Comparison of ENCODE assay signal across 17 cellular contexts in the genomic region with DNA sequence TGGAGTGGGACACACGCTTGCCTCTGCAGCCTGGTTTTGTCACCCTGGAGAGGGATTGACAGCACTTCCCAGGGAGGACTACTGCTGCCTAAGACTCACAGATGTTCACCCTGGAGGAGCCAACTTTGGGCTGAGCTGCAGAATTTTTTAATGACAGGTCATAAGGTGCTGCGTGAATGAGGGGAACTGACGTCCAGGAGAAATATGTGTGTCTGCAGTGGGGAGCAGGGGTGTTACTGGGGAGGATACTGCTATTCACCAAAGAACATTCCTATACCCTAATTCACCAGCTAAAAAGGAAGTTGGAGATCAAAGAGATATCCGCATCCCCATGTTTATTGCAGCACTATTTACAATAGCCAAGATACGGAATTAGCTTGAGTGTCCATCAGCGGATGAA.
DNase-seq lines count a peak whose midpoint lies in the region; ATAC-seq and TF ChIP-seq lines count a peak whose summit lies in the region.
"Had no signal": no experiment of that assay in that cellular context is flagged by ENCODE, and none has a peak within 500 bp of the region (broad histone marks: within the 10 kb centered on the region; RNA-seq: fewer than 3 reads in every experiment).

No MANE protein-coding gene starts in this region.

- peak overlapping the region; percentile 81 for H4K91ac ChIP-seq in IMR-90 (ENCODE audit: insufficient read depth, low read depth, low read length)

- no peak overlapping the region for H3K4me3 ChIP-seq in AG10803 (ENCODE audit: low read length)
- H3K4me3 ChIP-seq in IMR-90 (ENCODE audit: insufficient read depth, low read depth, low read length), result no peak overlapping the region
- no peak overlapping the region for H3K4me3 ChIP-seq in mammary epithelial cell (replicated peaks in 1 of 3; ENCODE audit: insufficient read depth in 1 of 3, low read depth in 2 of 3, low read length in 3 of 3)
- H3K4me3 ChIP-seq: ascending aorta, right lobe of liver, tibial artery had no signal

- BruUV-seq in IMR-90 (replicated peaks; lab: Mats Ljungman, UMichigan) (no TSS peak), mammary epithelial cell (replicated peaks; lab: Mats Ljungman, UMichigan) (no TSS peak)

- H2BK120ac ChIP-seq in IMR-90 (ENCODE audit: low read depth, low read length), result peak overlapping the region; percentile 83

- no peak overlapping the region for H3K9ac ChIP-seq in IMR-90 (ENCODE audit: low read depth, low read length)
- H3K9ac ChIP-seq in mammary epithelial cell (ENCODE audit: insufficient read depth, low read length), result no peak overlapping the region

- H2BK20ac ChIP-seq in IMR-90 (ENCODE audit: low read depth, low read length), result peak overlapping the region; percentile 73

- peak overlapping the region; percentile 58 for H2BK5ac ChIP-seq in IMR-90 (ENCODE audit: low read depth, low read length, poor library complexity, severe bottlenecking)

- no peak overlapping the region for H3K4me2 ChIP-seq in IMR-90 (ENCODE audit: low read depth, low read length)
- H3K4me2 ChIP-seq in mammary epithelial cell (ENCODE audit: insufficient read depth, low read depth, low read length), result no peak overlapping the region

- H3K27me3 ChIP-seq in IMR-90 (ENCODE audit: control insufficient read depth, insufficient read depth, low read length) (no peaks in the 10 kb centered on the region), mammary epithelial cell (ENCODE audit: insufficient read depth, low read length) (no peaks in the 10 kb centered on the region)
- H3K27me3 ChIP-seq: ascending aorta, right lobe of liver, tibial artery had no signal

- peak overlapping the region; percentile 56; the same call in 1 of the 2 replicates for H3K18ac ChIP-seq in IMR-90 (ENCODE audit: low read depth, low read length)

- H3K36me3 ChIP-seq in IMR-90 (ENCODE audit: control insufficient read depth, insufficient read depth, low read length) (peaks cover 7% of the 10 kb centered on the region), mammary epithelial cell (ENCODE audit: insufficient read depth, low read length) (no peaks in the 10 kb centered on the region)
- H3K36me3 ChIP-seq: ascending aorta, right lobe of liver, tibial artery had no signal

- H4K8ac ChIP-seq in IMR-90 (ENCODE audit: low read depth in 2 of 2, low read length in 2 of 2), result peak overlapping the region; percentile 20 to 71; a peak in 3 of 4 replicates

- no peak overlapping the region for H3K56ac ChIP-seq in IMR-90 (ENCODE audit: extremely low read depth, insufficient read depth, low read length)

- TF ChIP-seq CTCF in AG10803 (conservative IDR thresholded peaks at IDR 0.05; ENCODE audit: low read length) (no peak), IMR-90 (conservative IDR thresholded peaks at IDR 0.05; ENCODE audit: low read depth, low read length) (no peak), mammary epithelial cell (conservative IDR thresholded peaks at IDR 0.05 in 1 of 2, IDR thresholded peaks at IDR 0.05 in 1 of 2; ENCODE audit: extremely low read depth in 1 of 2, insufficient read depth in 1 of 2, low read depth in 1 of 2, low read length in 2 of 2) (no peak)

- peaks cover 7 to 42% of the 10 kb centered on the region in 2 experiments for H3K79me1 ChIP-seq in IMR-90 (ENCODE audit: low read depth in 1 of 2, low read length in 2 of 2)

- H3K79me2 ChIP-seq in mammary epithelial cell (ENCODE audit: insufficient read depth, low read length), result no peaks in the 10 kb centered on the region

- peak; percentile 90 for DNase-seq in AG10803 (ENCODE audit: low read depth)
- peak; percentile 91 for DNase-seq in IMR-90
- peak; percentile 58 for DNase-seq in mammary epithelial cell
- DNase-seq in lung microvascular endothelial cell (ENCODE audit: low read depth in 2 of 2), result peak; percentile 64 to 93
- no peak for DNase-seq in NCI-H1048 (lab: John Stamatoyannopoulos, UW)
- no peak for DNase-seq in stimulated activated naive CD4-positive, alpha-beta T cell treated with Interleukin-2 at 50 U/mL for 16 hours (lab: John Stamatoyannopoulos, UW)
- DNase-seq in SIG-M5 (lab: John Stamatoyannopoulos, UW), result no peak
- DNase-seq: activated CD4-positive, CD25-positive, alpha-beta regulatory T cell; activated CD8-positive, alpha-beta memory T cell treated with anti-CD3 and anti-CD28 coated beads, Interleukin-2, amount 10 ng/mL, durations not matched to agents 7 days and 5 days; activated gamma-delta T cell treated with Interleukin-2 at 50 U/mL for 16 hours; NCI-H2029; NCI-H526 treated with DMSO at 0.1 percent for 48 hours; right lobe of liver; T-cell; tibial artery had no signal

- H2BK15ac ChIP-seq in IMR-90 (ENCODE audit: low read depth, low read length), result no peak overlapping the region

- in situ Hi-C loops in IMR-90 (cut with MboI; ENCODE audit: low sequenced_read_pairs) (no loop called here), mammary epithelial cell (cut with MboI; ENCODE audit: low sequenced_read_pairs in 2 of 2) (no loop called here)

- TF ChIP-seq RAD21 in IMR-90 (IDR thresholded peaks at IDR 0.05; ENCODE audit: low read length), result no peak

- no peak for TF ChIP-seq POLR2A in IMR-90 (IDR thresholded peaks at IDR 0.05; ENCODE audit: low read depth, low read length)

- peak overlapping the region; percentile 48 for H2AK5ac ChIP-seq in IMR-90 (ENCODE audit: low read depth, low read length)

- H2AK9ac ChIP-seq in IMR-90 (replicated peaks; ENCODE audit: low read depth, low read length, poor library complexity), result no peak overlapping the region

- H3K9me3 ChIP-seq in IMR-90 (ENCODE audit: control insufficient read depth, insufficient read depth, low read length), result no peaks in the 10 kb centered on the region
- H3K9me3 ChIP-seq in mammary epithelial cell (replicated peaks; ENCODE audit: insufficient read depth, low read length), result no peaks in the 10 kb centered on the region
- H3K9me3 ChIP-seq: ascending aorta, right lobe of liver, tibial artery had no signal

- H3K9me1 ChIP-seq in IMR-90 (ENCODE audit: insufficient read depth, low read length), result peaks cover 20% of the 10 kb centered on the region

- H2AFZ ChIP-seq in IMR-90 (replicated peaks; ENCODE audit: low read length, poor library complexity), result no peak overlapping the region
- H2AFZ ChIP-seq in mammary epithelial cell (ENCODE audit: low read depth, low read length), result no peak overlapping the region

- dilution Hi-C loops in IMR-90 (cut with HindIII; ENCODE audit: low sequenced_read_pairs, unreplicated experiment), result no loop called here
- dilution Hi-C loops in mammary epithelial cell (cut with HindIII; ENCODE audit: low sequenced_read_pairs), result no loop called here

- CTCF ChIA-PET in IMR-90 (lab: Yijun Ruan, JAX) (interaction anchor here (0.6 to 1.7 kb wide), 4 partner anchors 9 to 26 kb away, joined by 3 to 7 read pairs (median 3); no protein-coding TSS in a partner anchor), mammary epithelial cell (lab: Charles Lee; ENCODE audit: low non-redundant PET) (no interaction called here)

- H3K23ac ChIP-seq in IMR-90 (ENCODE audit: low read depth, low read length), result peak overlapping the region; percentile 85; the same call in 1 of the 2 replicates

- H3K27ac ChIP-seq in IMR-90 (ENCODE audit: insufficient read depth, low read length), result peak overlapping the region; percentile 32
- H3K27ac ChIP-seq in mammary epithelial cell (ENCODE audit: insufficient read depth, low read depth, low read length), result peak overlapping the region; percentile 19
- H3K27ac ChIP-seq: ascending aorta, right lobe of liver, tibial artery had no signal

- POLR2A ChIA-PET in IMR-90 (lab: Charles Lee; ENCODE audit: unreplicated experiment), result interaction anchor here (1.0 kb wide), 1 partner anchor 9 kb away, joined by 3 read pairs; no protein-coding TSS in a partner anchor

- ATAC-seq in IMR-90 (ENCODE audit: low read depth), result peak; percentile 71
- no peak for ATAC-seq in GM19452 (IDR thresholded peaks at IDR 0.05; ENCODE audit: unreplicated experiment)
- ATAC-seq: activated CD8-positive, alpha-beta memory T cell treated with anti-CD3 and anti-CD28 coated beads, Interleukin-2, amount 10 ng/mL, durations not matched to agents 7 days and 5 days; right lobe of liver; T-cell had no signal

- H4K20me1 ChIP-seq in IMR-90 (ENCODE audit: insufficient read depth, low read length), result no peaks in the 10 kb centered on the region; the same call in 1 of the 2 replicates
- H4K20me1 ChIP-seq in mammary epithelial cell (ENCODE audit: insufficient read depth, low read length), result no peaks in the 10 kb centered on the region

- WGBS in IMR-90 (ENCODE audit: extremely low coverage in 2 of 2, insufficient read length in 1 of 2), 2 experiments, result no CpG with 5 or more reads among the region's 6 CpGs
- WGBS in mammary epithelial cell (ENCODE audit: low coverage, missing lambda C conversion rate), result 50% methylated on average over 5 of the region's 6 CpGs

- peak overlapping the region; percentile 49 for H3K14ac ChIP-seq in IMR-90 (replicated peaks; ENCODE audit: low read depth, low read length)

- peak overlapping the region; percentile 86 for H3K4ac ChIP-seq in IMR-90 (ENCODE audit: low read depth, low read length)

- H4K5ac ChIP-seq in IMR-90 (ENCODE audit: low read depth, low read length), result no peak overlapping the region

- peaks cover 12% of the 10 kb centered on the region for H3K4me1 ChIP-seq in IMR-90 (ENCODE audit: control insufficient read depth, insufficient read depth, low read length)
- peaks cover 38% of the 10 kb centered on the region for H3K4me1 ChIP-seq in mammary epithelial cell (ENCODE audit: insufficient read depth, low read length)

- intact Hi-C loops in IMR-90 (cut with micrococcal nuclease), result no loop called here
- intact Hi-C loops in mammary epithelial cell (cut with micrococcal nuclease), result no loop called here

TF ChIP-seq in IMR-90, 13 proteins besides CTCF, POLR2A, EP300 and RAD21:
- no peak for TF ChIP-seq MXI1 (IDR thresholded peaks at IDR 0.05; ENCODE audit: borderline replicate concordance, low read depth, low read length)
- TF ChIP-seq, protein P1, sequence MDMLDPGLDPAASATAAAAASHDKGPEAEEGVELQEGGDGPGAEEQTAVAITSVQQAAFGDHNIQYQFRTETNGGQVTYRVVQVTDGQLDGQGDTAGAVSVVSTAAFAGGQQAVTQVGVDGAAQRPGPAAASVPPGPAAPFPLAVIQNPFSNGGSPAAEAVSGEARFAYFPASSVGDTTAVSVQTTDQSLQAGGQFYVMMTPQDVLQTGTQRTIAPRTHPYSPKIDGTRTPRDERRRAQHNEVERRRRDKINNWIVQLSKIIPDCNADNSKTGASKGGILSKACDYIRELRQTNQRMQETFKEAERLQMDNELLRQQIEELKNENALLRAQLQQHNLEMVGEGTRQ (IDR thresholded peaks at IDR 0.05; ENCODE audit: low read depth, low read length), result no peak
- no peak for TF ChIP-seq CHD1 (IDR thresholded peaks at IDR 0.05; ENCODE audit: low read depth, low read length)
- no peak; the same call in 1 of the 2 replicates for TF ChIP-seq MAFK (IDR thresholded peaks at IDR 0.05; ENCODE audit: low read depth, low read length)
- peak; percentile 25; the same call in 1 of the 2 replicates for TF ChIP-seq MAZ (IDR thresholded peaks at IDR 0.05; ENCODE audit: borderline replicate concordance, low read depth, low read length)
- TF ChIP-seq RCOR1 (IDR thresholded peaks at IDR 0.05; ENCODE audit: insufficient replicate concordance, low read length), result no peak
- TF ChIP-seq BHLHE40 (IDR thresholded peaks at IDR 0.05; ENCODE audit: low read depth, low read length), result 0 out of 2 replicates have a peak, but pooled peaks have one; percentile 7
TF ChIP-seq in IMR-90: peak in this region for 2.

Comparison
In these comparisons a context has a peak if more than half of its experiments do, and no peak if none do; other contexts are left out.
1. DNase-seq: peak in AG10803 (single experiment), IMR-90 (single experiment), mammary epithelial cell (single experiment) and lung microvascular endothelial cell (2 of 2); none in NCI-H1048 (single experiment), stimulated activated naive CD4-positive, alpha-beta T cell treated with Interleukin-2 at 50 U/mL for 16 hours (single experiment) and SIG-M5 (single experiment).